ENCODE assay signal across 26 cellular contexts in genomic region chr3:15042936-15043335, GRCh38. TPM values are rescaled to one million over a fixed set of nuclear protein-coding genes. Genes with fewer than 3 reads are reported as not detected.
DNase-seq lines count a peak whose midpoint lies in the region; ATAC-seq, FAIRE-seq and TF ChIP-seq lines count a peak whose summit lies in the region.
"Had no signal": no experiment of that assay in that cellular context is flagged by ENCODE, and none has a peak within 500 bp of the region (broad histone marks: within the 10 kb centered on the region; RNA-seq: fewer than 3 reads in every experiment).

No MANE protein-coding gene starts in this region.

- H3K36me3 Mint-ChIP-seq in activated CD4-positive, alpha-beta memory T cell treated with anti-CD3 and anti-CD28 coated beads for 36 hours = peaks cover 49% of the 10 kb centered on the region
- H3K36me3 Mint-ChIP-seq in activated CD4-positive, alpha-beta memory T cell treated with anti-CD3 and anti-CD28 coated beads, Interleukin-2, amount 10 ng/mL, durations not matched to agents 7 days and 5 days (ENCODE audit: low read depth) = peaks cover 72% of the 10 kb centered on the region
- H3K36me3 Mint-ChIP-seq in nephron (ENCODE audit: low read depth) (peaks cover 73% of the 10 kb centered on the region), osteocyte (ENCODE audit: unreplicated experiment) (peaks cover 46% of the 10 kb centered on the region)

- H3K27me3 ChIP-seq in Karpas-422 (ENCODE audit: low read length) = no peaks in the 10 kb centered on the region
- H3K27me3 ChIP-seq in K562 (ENCODE audit: control insufficient read depth in 2 of 2, insufficient read depth in 2 of 2, low read length in 2 of 2) = no peaks in the 10 kb centered on the region
- H3K27me3 ChIP-seq: BLaER1 treated with 17β-estradiol and CSF1 and Interleukin-3, amounts not matched to agents 10 nM and 100 nM; heart right ventricle; SJSA1; spleen; testis had no signal

- no peaks in the 10 kb centered on the region for H3K9me2 ChIP-seq in Karpas-422 (replicated peaks; ENCODE audit: insufficient read depth, low read length)

- TF ChIP-seq CTCF in K562 (IDR thresholded peaks at IDR 0.05 in 2 of 3, conservative IDR thresholded peaks at IDR 0.05 in 1 of 3; ENCODE audit: insufficient read depth in 2 of 3, low read depth in 1 of 3, low read length in 3 of 3) (no peak), nephron (IDR thresholded peaks at IDR 0.05; ENCODE audit: unreplicated experiment in 3 of 3) (no peak), osteocyte (IDR thresholded peaks at IDR 0.05) (no peak)

- H3K4me1 ChIP-seq in Karpas-422 (ENCODE audit: low read length) = peaks cover 44% of the 10 kb centered on the region
- H3K4me1 ChIP-seq in K562 (replicated peaks in 1 of 2; ENCODE audit: control insufficient read depth in 2 of 2, insufficient read depth in 2 of 2, low read length in 2 of 2) = peaks cover 3 to 17% of the 10 kb centered on the region in 2 experiments; a peak in 4 of 5 replicates
- H3K4me1 ChIP-seq: SJSA1 had no signal

- no peaks in the 10 kb centered on the region for H3K9me1 ChIP-seq in K562 (ENCODE audit: control insufficient read depth, insufficient read depth, low read length)

- peaks cover 29% of the 10 kb centered on the region for H3K79me2 ChIP-seq in Karpas-422 (ENCODE audit: low read length)
- H3K79me2 ChIP-seq in K562 (ENCODE audit: control insufficient read depth, insufficient read depth, low read length) = peaks cover 7% of the 10 kb centered on the region

- no peaks in the 10 kb centered on the region for H3K27me3 Mint-ChIP-seq in activated CD4-positive, alpha-beta memory T cell treated with anti-CD3 and anti-CD28 coated beads for 36 hours
- H3K27me3 Mint-ChIP-seq in activated CD4-positive, alpha-beta memory T cell treated with anti-CD3 and anti-CD28 coated beads, Interleukin-2, amount 10 ng/mL, durations not matched to agents 7 days and 5 days = no peaks in the 10 kb centered on the region
- H3K27me3 Mint-ChIP-seq in nephron (ENCODE audit: low read depth) (no peaks in the 10 kb centered on the region), osteocyte (ENCODE audit: unreplicated experiment) (no peaks in the 10 kb centered on the region)
- H3K27me3 Mint-ChIP-seq: activated CD4-positive, alpha-beta T cell treated with anti-CD3 and anti-CD28 coated beads, Interleukin-2, amount 10 ng/mL, durations not matched to agents 24 days and 14 days had no signal

- no peak overlapping the region for H3K9ac ChIP-seq in Karpas-422 (ENCODE audit: low read length)
- no peak overlapping the region for H3K9ac ChIP-seq in K562 (ENCODE audit: insufficient read depth in 1 of 2, low read depth in 2 of 2, low read length in 2 of 2)
- H3K9ac ChIP-seq: BLaER1 treated with 17β-estradiol and CSF1 and Interleukin-3, amounts not matched to agents 10 nM and 100 nM had no signal

- no peak overlapping the region for H3K4me3 Mint-ChIP-seq in activated CD4-positive, alpha-beta memory T cell treated with anti-CD3 and anti-CD28 coated beads for 36 hours
- no peak overlapping the region for H3K4me3 Mint-ChIP-seq in activated CD4-positive, alpha-beta memory T cell treated with anti-CD3 and anti-CD28 coated beads, Interleukin-2, amount 10 ng/mL, durations not matched to agents 7 days and 5 days
- H3K4me3 Mint-ChIP-seq in nephron (no peak overlapping the region), osteocyte (ENCODE audit: unreplicated experiment) (no peak overlapping the region)
- H3K4me3 Mint-ChIP-seq: activated CD4-positive, alpha-beta T cell treated with anti-CD3 and anti-CD28 coated beads, Interleukin-2, amount 10 ng/mL, durations not matched to agents 24 days and 14 days; neural crest cell had no signal

- H2AFZ ChIP-seq in Karpas-422 (ENCODE audit: low read length) = no peak overlapping the region
- no peak overlapping the region for H2AFZ ChIP-seq in K562 (ENCODE audit: low read depth, low read length)

- TF ChIP-seq EP300 in K562 (IDR thresholded peaks at IDR 0.05; ENCODE audit: low read length) = no peak; the same call in 1 of the 2 replicates

- intact Hi-C loops in activated CD4-positive, alpha-beta memory T cell treated with anti-CD3 and anti-CD28 coated beads for 36 hours (cut with micrococcal nuclease) = loop anchor here (5.0 kb wide), 1 partner anchor 56 kb away; no protein-coding TSS in a partner anchor
- intact Hi-C loops in K562 (cut with micrococcal nuclease) = no loop called here

- no peak for TF ChIP-seq POLR2A in K562 (conservative IDR thresholded peaks at IDR 0.05)

- TF ChIP-seq RAD21 in K562 (CRISPR knock-in tag; conservative IDR thresholded peaks at IDR 0.05 in 1 of 2, IDR thresholded peaks at IDR 0.05 in 1 of 2) = no peak

- POLR2A ChIA-PET in activated CD4-positive, alpha-beta memory T cell treated with anti-CD3 and anti-CD28 coated beads for 36 hours (lab: Charles Lee) = no interaction called here
- POLR2A ChIA-PET in activated CD4-positive, alpha-beta memory T cell treated with anti-CD3 and anti-CD28 coated beads, Interleukin-2, amount 10 ng/mL, durations not matched to agents 7 days and 5 days (lab: Charles Lee) = no interaction called here
- POLR2A ChIA-PET in K562 (lab: Yijun Ruan, JAX) = interaction anchor here (0.5 to 0.7 kb wide), 4 partner anchors 49 to 1885 kb away, joined by 3 to 4 read pairs (median 4); partner anchors contain the start of genes LSM3 and XPC

- no peak overlapping the region for H3K4me2 ChIP-seq in Karpas-422 (ENCODE audit: low read depth, low read length, poor library complexity, severe bottlenecking)
- H3K4me2 ChIP-seq in K562 (ENCODE audit: insufficient read depth, low read length) = no peak overlapping the region
- H3K4me2 ChIP-seq: BLaER1 treated with 17β-estradiol and CSF1 and Interleukin-3, amounts not matched to agents 10 nM and 100 nM had no signal

- H4K20me1 ChIP-seq in Karpas-422 (ENCODE audit: insufficient read depth, low read depth, low read length) = no peaks in the 10 kb centered on the region
- H4K20me1 ChIP-seq in K562 (replicated peaks; ENCODE audit: control insufficient read depth, insufficient read depth, low read length) = peaks cover 24% of the 10 kb centered on the region

- H3K27ac Mint-ChIP-seq in activated CD4-positive, alpha-beta memory T cell treated with anti-CD3 and anti-CD28 coated beads for 36 hours = peak overlapping the region; percentile 35
- H3K27ac Mint-ChIP-seq in activated CD4-positive, alpha-beta memory T cell treated with anti-CD3 and anti-CD28 coated beads, Interleukin-2, amount 10 ng/mL, durations not matched to agents 7 days and 5 days = no peak overlapping the region
- H3K27ac Mint-ChIP-seq in nephron (peak overlapping the region; percentile 18 to 80 (median 71)), osteocyte (ENCODE audit: unreplicated experiment) (no peak overlapping the region)
- H3K27ac Mint-ChIP-seq: activated CD4-positive, alpha-beta T cell treated with anti-CD3 and anti-CD28 coated beads, Interleukin-2, amount 10 ng/mL, durations not matched to agents 24 days and 14 days had no signal

- no peaks in the 10 kb centered on the region for H3K9me3 Mint-ChIP-seq in activated CD4-positive, alpha-beta memory T cell treated with anti-CD3 and anti-CD28 coated beads for 36 hours
- H3K9me3 Mint-ChIP-seq in activated CD4-positive, alpha-beta memory T cell treated with anti-CD3 and anti-CD28 coated beads, Interleukin-2, amount 10 ng/mL, durations not matched to agents 7 days and 5 days = no peaks in the 10 kb centered on the region
- H3K9me3 Mint-ChIP-seq in nephron (no peaks in the 10 kb centered on the region), osteocyte (ENCODE audit: unreplicated experiment) (no peaks in the 10 kb centered on the region)
- H3K9me3 Mint-ChIP-seq: activated CD4-positive, alpha-beta T cell treated with anti-CD3 and anti-CD28 coated beads, Interleukin-2, amount 10 ng/mL, durations not matched to agents 24 days and 14 days; activated naive CD4-positive, alpha-beta T cell treated with anti-CD3 and anti-CD28 coated beads, Interleukin-2, amount 50 U/mL, for 72 hours; neural crest cell had no signal

- peaks cover 33% of the 10 kb centered on the region for H3K4me1 Mint-ChIP-seq in activated CD4-positive, alpha-beta memory T cell treated with anti-CD3 and anti-CD28 coated beads for 36 hours (ENCODE audit: low read depth)
- H3K4me1 Mint-ChIP-seq in activated CD4-positive, alpha-beta memory T cell treated with anti-CD3 and anti-CD28 coated beads, Interleukin-2, amount 10 ng/mL, durations not matched to agents 7 days and 5 days = peaks cover 18% of the 10 kb centered on the region
- H3K4me1 Mint-ChIP-seq in nephron (peaks cover 17% of the 10 kb centered on the region), osteocyte (ENCODE audit: unreplicated experiment) (peaks cover 3% of the 10 kb centered on the region)
- H3K4me1 Mint-ChIP-seq: neural crest cell had no signal

- H3K4me3 ChIP-seq in Karpas-422 (ENCODE audit: low read length) = no peak overlapping the region
- H3K4me3 ChIP-seq in K562 = no peak overlapping the region
- H3K4me3 ChIP-seq: BLaER1 treated with 17β-estradiol and CSF1 and Interleukin-3, amounts not matched to agents 10 nM and 100 nM; heart right ventricle; lung; SJSA1; spleen; testis had no signal

- CTCF ChIA-PET in activated CD4-positive, alpha-beta memory T cell treated with anti-CD3 and anti-CD28 coated beads for 36 hours (lab: Charles Lee) = no interaction called here
- CTCF ChIA-PET in activated CD4-positive, alpha-beta memory T cell treated with anti-CD3 and anti-CD28 coated beads, Interleukin-2, amount 10 ng/mL, durations not matched to agents 7 days and 5 days (lab: Charles Lee) = no interaction called here
- CTCF ChIA-PET in K562 (lab: Yijun Ruan, JAX; ENCODE audit: low intra/inter-chr PET ratio) = no interaction called here

- BruUV-seq in K562 (replicated peaks; lab: Mats Ljungman, UMichigan) = TSS peak; percentile 8

- in situ Hi-C loops in K562 (cut with MboI) = no loop called here

- H3K27ac ChIP-seq in Karpas-422 (ENCODE audit: low read length) (peak overlapping the region; percentile 69; the same call in 1 of the 2 replicates), K562 (ENCODE audit: extremely low read depth, low read depth, low read length) (peak overlapping the region; percentile 42; the same call in 1 of the 3 replicates)
- H3K27ac ChIP-seq: BLaER1 treated with 17β-estradiol and CSF1 and Interleukin-3, amounts not matched to agents 10 nM and 100 nM; heart right ventricle; SJSA1; testis had no signal

- DNase-seq in activated CD4-positive, alpha-beta memory T cell treated with anti-CD3 and anti-CD28 coated beads for 36 hours = no peak
- DNase-seq in activated CD4-positive, alpha-beta memory T cell treated with anti-CD3 and anti-CD28 coated beads, Interleukin-2, amount 10 ng/mL, durations not matched to agents 7 days and 5 days = no peak
- DNase-seq in Karpas-422 = no peak
- no peak for DNase-seq in K562 (ENCODE audit: extremely low read depth in 1 of 4, low spot score in 3 of 4)
- DNase-seq in osteocyte (ENCODE audit: extremely low spot score, unreplicated experiment) = no peak
- DNase-seq: 8988T; activated CD4-positive, alpha-beta T cell treated with anti-CD3 and anti-CD28 coated beads, Interleukin-2, amount 10 ng/mL, durations not matched to agents 24 days and 14 days; activated T-cell treated with anti-CD3 and anti-CD28 coated beads for 4 hours; DMS 273 treated with DMSO at 0.1 percent for 48 hours; effector CD4-positive, alpha-beta T cell; heart right ventricle; NCI-H1417 treated with DMSO at 0.1 percent for 48 hours; NCI-H748 treated with DMSO at 0.1 percent for 48 hours; PC-3; spleen; stimulated activated CD8-positive, alpha-beta memory T cell treated with anti-CD3 and anti-CD28 coated beads, Interleukin-4, amount 100 ng/mL, for 48 hours; testis had no signal

- H3K36me3 ChIP-seq in Karpas-422 (ENCODE audit: insufficient read depth, low read length) (peaks cover 76% of the 10 kb centered on the region), K562 (ENCODE audit: control insufficient read depth, insufficient read depth, low read length) (peaks cover 97% of the 10 kb centered on the region)

- H3K9me3 ChIP-seq in Karpas-422 (ENCODE audit: low read length) (no peaks in the 10 kb centered on the region), K562 (replicated peaks; ENCODE audit: control insufficient read depth, insufficient read depth, low read depth, low read length) (no peaks in the 10 kb centered on the region)
- H3K9me3 ChIP-seq: BLaER1 treated with 17β-estradiol and CSF1 and Interleukin-3, amounts not matched to agents 10 nM and 100 nM; heart right ventricle; SJSA1; spleen; testis had no signal

- no peak for ATAC-seq in K562
- ATAC-seq in HG03108 (IDR thresholded peaks at IDR 0.05; ENCODE audit: unreplicated experiment) = no peak
- ATAC-seq in GM19467 (IDR thresholded peaks at IDR 0.05; ENCODE audit: unreplicated experiment) = no peak
- ATAC-seq: activated naive CD4-positive, alpha-beta T cell treated with anti-CD3 and anti-CD28 coated beads, Interleukin-2, amount 50 U/mL, for 72 hours; heart right ventricle; PC-3 had no signal

- FAIRE-seq in K562 (lab: Jason Lieb, UNC) = no peak
- FAIRE-seq: islet of Langerhans had no signal

- WGBS in K562 (ENCODE audit: insufficient coverage, low coverage, missing lambda C conversion rate) = 75% methylated on average over 3 of the region's 3 CpGs

RNA-seq across cellular contexts. Expression of gene MRPS25, which starts 22.2 kb away (rescaled TPM):
- total RNA-seq in activated CD4-positive, alpha-beta memory T cell treated with anti-CD3 and anti-CD28 coated beads for 36 hours = 10 to 100 TPM; 53.8 to 58.5 TPM
- 10 to 100 TPM; 34.6 to 35.0 TPM for total RNA-seq in activated CD4-positive, alpha-beta memory T cell treated with anti-CD3 and anti-CD28 coated beads, Interleukin-2, amount 10 ng/mL, durations not matched to agents 7 days and 5 days
- 32.5 and 60.6 TPM in 2 replicates for total RNA-seq in Karpas-422 (2014; rRNA removed; shearing (Covaris generic); ENCODE audit: low replicate concordance)
- 136 and 184 TPM in 2 replicates for total RNA-seq in K562 (2011; cell fraction: chromatin; rRNA removed; ENCODE audit: low replicate concordance)
- total RNA-seq in K562 (2011; cell fraction: nucleolus; rRNA removed) = 111 and 116 TPM in 2 replicates
- 128 and 170 TPM in 2 replicates for total RNA-seq in K562 (2011; cell fraction: nucleoplasm; rRNA removed)
- total RNA-seq in K562 (2014; rRNA removed) (78.2 and 98.6 TPM in 2 replicates), K562 (2014; rRNA removed; fragmentation: Illumina TruSeq; extraction: Trizol) (75.1 and 77.8 TPM in 2 replicates), K562 (2015; rRNA removed; fragmentation: Illumina TruSeq; extraction: Trizol) (75.2 and 90.2 TPM in 2 replicates), K562 (2021) (129 and 132 TPM in 2 replicates), osteocyte (47.2 and 50.0 TPM in 2 replicates)
- polyA plus RNA-seq in K562 (2011; rRNA removed) (72.6 and 105 TPM in 2 replicates), K562 (2014; fragmentation: Illumina TruSeq; extraction: Trizol) (86.8 and 110 TPM in 2 replicates), K562 (2014; fragmentation: Nextera tagmentation; extraction: Ambion mirVana) (10 to 100 TPM; 34.3 to 65.1 TPM), K562 (2014; rRNA removed) (125 and 144 TPM in 2 replicates)
- polyA plus RNA-seq in K562 (2011; cell fraction: cytosol; rRNA removed) = 49.2 and 74.6 TPM in 2 replicates
- polyA plus RNA-seq in K562 (2011; cell fraction: nucleus; rRNA removed) = 124 and 217 TPM in 2 replicates
- 78.2 and 99.3 TPM in 2 replicates for polyA plus RNA-seq in K562 (2012)
- polyA minus RNA-seq in K562 (2011; rRNA and poly(A)+ RNA removed) = 43.5 and 47.9 TPM in 2 replicates
- 30.4 and 48.6 TPM in 2 replicates for polyA minus RNA-seq in K562 (2011; cell fraction: cytosol; rRNA and poly(A)+ RNA removed)
- 77.3 and 89.3 TPM in 2 replicates for polyA minus RNA-seq in K562 (2011; cell fraction: nucleus; rRNA and poly(A)+ RNA removed)

RNA-seq across cellular contexts. Expression of gene RBSN, which starts 56.0 kb away (rescaled TPM):
- 10 to 100 TPM; 15.0 to 15.3 TPM for total RNA-seq in activated CD4-positive, alpha-beta memory T cell treated with anti-CD3 and anti-CD28 coated beads for 36 hours
- total RNA-seq in activated CD4-positive, alpha-beta memory T cell treated with anti-CD3 and anti-CD28 coated beads, Interleukin-2, amount 10 ng/mL, durations not matched to agents 7 days and 5 days = 10 to 100 TPM; 19.4 to 19.7 TPM
- 11.1 and 12.2 TPM in 2 replicates for total RNA-seq in Karpas-422 (2014; rRNA removed; shearing (Covaris generic); ENCODE audit: low replicate concordance)
- total RNA-seq in K562 (2011; cell fraction: chromatin; rRNA removed; ENCODE audit: low replicate concordance) = 60.6 and 86.6 TPM in 2 replicates
- total RNA-seq in K562 (2011; cell fraction: nucleolus; rRNA removed) = 27.2 and 28.7 TPM in 2 replicates
- 44.5 and 45.6 TPM in 2 replicates for total RNA-seq in K562 (2011; cell fraction: nucleoplasm; rRNA removed)
- total RNA-seq in K562 (2014; rRNA removed) (14.1 and 21.1 TPM in 2 replicates), K562 (2014; rRNA removed; fragmentation: Illumina TruSeq; extraction: Trizol) (18.3 and 20.8 TPM in 2 replicates), K562 (2015; rRNA removed; fragmentation: Illumina TruSeq; extraction: Trizol) (17.5 and 19.0 TPM in 2 replicates), K562 (2021) (18.7 and 19.6 TPM in 2 replicates), osteocyte (28.6 and 29.8 TPM in 2 replicates)
- polyA plus RNA-seq in K562 (2011; rRNA removed) (15.7 and 16.8 TPM in 2 replicates), K562 (2014; fragmentation: Illumina TruSeq; extraction: Trizol) (13.9 and 15.0 TPM in 2 replicates), K562 (2014; fragmentation: Nextera tagmentation; extraction: Ambion mirVana) (1 to 10 TPM; 2.9 to 4.2 TPM), K562 (2014; rRNA removed) (12.1 and 12.8 TPM in 2 replicates)
- 8.2 and 10.9 TPM in 2 replicates for polyA plus RNA-seq in K562 (2011; cell fraction: cytosol; rRNA removed)
- 18.9 and 27.5 TPM in 2 replicates for polyA plus RNA-seq in K562 (2011; cell fraction: nucleus; rRNA removed)
- 11.2 and 15.3 TPM in 2 replicates for polyA plus RNA-seq in K562 (2012)
- polyA minus RNA-seq in K562 (2011; rRNA and poly(A)+ RNA removed) = 28.4 and 33.3 TPM in 2 replicates
- 13.7 and 14.6 TPM in 2 replicates for polyA minus RNA-seq in K562 (2011; cell fraction: cytosol; rRNA and poly(A)+ RNA removed)
- 11.4 and 19.7 TPM in 2 replicates for polyA minus RNA-seq in K562 (2011; cell fraction: nucleus; rRNA and poly(A)+ RNA removed)

Comparison
In these comparisons a context has a peak if more than half of its experiments do, and no peak if none do; other contexts are left out.
1. H3K27ac Mint-ChIP-seq: peak in activated CD4-positive, alpha-beta memory T cell treated with anti-CD3 and anti-CD28 coated beads for 36 hours (single experiment) and nephron (3 of 3); none in activated CD4-positive, alpha-beta memory T cell treated with anti-CD3 and anti-CD28 coated beads, Interleukin-2, amount 10 ng/mL, durations not matched to agents 7 days and 5 days (single experiment) and osteocyte (single experiment).